8 cellular contexts compared by ENCODE assay signal in genomic region chr1:53278294-53278693, GRCh38. TPM values are rescaled to one million over a fixed set of nuclear protein-coding genes. Genes with fewer than 3 reads are reported as not detected.
DNase-seq lines count a peak whose midpoint lies in the region; TF ChIP-seq lines count a peak whose summit lies in the region.

No MANE protein-coding gene starts in this region.

- H3K79me1 ChIP-seq in neuronal stem cell (ENCODE audit: low read depth, low read length), result no peaks in the 10 kb centered on the region

- H3K18ac ChIP-seq in neuronal stem cell (ENCODE audit: low read length), result no peak overlapping the region

- H2AK5ac ChIP-seq in neuronal stem cell (ENCODE audit: low read depth, low read length), result no peak overlapping the region

- no peak overlapping the region for H3K27ac ChIP-seq in neuronal stem cell (replicated peaks; ENCODE audit: low read length)
- no peak overlapping the region for H3K27ac ChIP-seq in testis

- intact Hi-C loops in testis (cut with DNase I; ENCODE audit: low total_unique reads), result no loop called here

- no peak overlapping the region for H3K4me2 ChIP-seq in neuronal stem cell (ENCODE audit: insufficient read depth, low read length, poor library complexity, severe bottlenecking)

- H4K8ac ChIP-seq in neuronal stem cell (ENCODE audit: low read depth, low read length), result no peak overlapping the region

- H3K27me3 ChIP-seq in neuronal stem cell (ENCODE audit: control insufficient read depth in 3 of 3, insufficient read depth in 3 of 3, low read depth in 1 of 3, low read length in 3 of 3) (peaks cover 0 to 2% (median 0%) of the 10 kb centered on the region in 3 experiments), testis (no peaks in the 10 kb centered on the region)

- no peak overlapping the region for H2BK12ac ChIP-seq in neuronal stem cell (ENCODE audit: low read length)

- H2AFZ ChIP-seq in neuronal stem cell (ENCODE audit: low read length), result no peak overlapping the region

- H3K9ac ChIP-seq in neuronal stem cell (ENCODE audit: low read depth, low read length, poor library complexity), result no peak overlapping the region

- H2BK15ac ChIP-seq in neuronal stem cell (ENCODE audit: low read length), result no peak overlapping the region

- no peak overlapping the region for H2BK5ac ChIP-seq in neuronal stem cell (ENCODE audit: low read length)

- H3K4ac ChIP-seq in neuronal stem cell (ENCODE audit: low read length), result no peak overlapping the region

- no peak for TF ChIP-seq POLR2A in erythroblast (IDR thresholded peaks at IDR 0.05; ENCODE audit: low read length)
- no peak for TF ChIP-seq POLR2A in testis (IDR thresholded peaks at IDR 0.05)

- peak; percentile 3 for DNase-seq in SIG-M5 treated with dmso at 0.1 percent for 504 hours (lab: John Stamatoyannopoulos, UW; ENCODE audit: unreplicated experiment)
- DNase-seq in SIG-M5 (lab: John Stamatoyannopoulos, UW), result no peak
- peak; percentile 67 for DNase-seq in NCI-H82 (lab: John Stamatoyannopoulos, UW)
- peak; percentile 86 for DNase-seq in activated CD8-positive, alpha-beta memory T cell treated with anti-CD3 and anti-CD28 coated beads, Interleukin-2, amount 50 U/mL, for 48 hours
- peak; percentile 28 to 64 for DNase-seq in erythroblast (lab: John Stamatoyannopoulos, UW)
- peak; percentile 39 for DNase-seq in neuronal stem cell (ENCODE audit: low spot score)
- DNase-seq in testis, result peak; percentile 75
- no peak for DNase-seq in islet precursor cell

- TF ChIP-seq CTCF in testis (IDR thresholded peaks at IDR 0.05), result peak in 2 of 3 experiments; percentile 77 to 82

- no peak overlapping the region for H3K14ac ChIP-seq in neuronal stem cell (ENCODE audit: low read length)

- H3K36me3 ChIP-seq in neuronal stem cell (replicated peaks in 1 of 2; ENCODE audit: control insufficient read depth in 2 of 2, insufficient read depth in 2 of 2, low read length in 2 of 2) (peaks cover 43 to 79% of the 10 kb centered on the region in 2 donors), testis (ENCODE audit: low read depth, missing control alignments) (no peaks in the 10 kb centered on the region)

- H2BK120ac ChIP-seq in neuronal stem cell (ENCODE audit: low read depth, low read length), result no peak overlapping the region

- no peak overlapping the region for H3K23ac ChIP-seq in neuronal stem cell (ENCODE audit: low read depth, low read length, poor library complexity)

- H4K91ac ChIP-seq in neuronal stem cell (ENCODE audit: low read depth, low read length, poor library complexity), result no peak overlapping the region

- H3K4me1 ChIP-seq in neuronal stem cell (ENCODE audit: control insufficient read depth in 2 of 2, insufficient read depth in 1 of 2, low read depth in 1 of 2, low read length in 2 of 2) (no peaks in the 10 kb centered on the region), testis (no peaks in the 10 kb centered on the region)

- WGBS in neuronal stem cell (ENCODE audit: extremely low coverage in 2 of 2, insufficient read length in 2 of 2, insufficient replicate concordance in 1 of 2), 2 donors, result no CpG with 5 or more reads among the region's 8 CpGs
- 23 to 35% methylated on average over 8 of the region's 8 CpGs for WGBS in testis, 2 donors

- H3K4me3 ChIP-seq in neuronal stem cell (ENCODE audit: low read length in 2 of 2), result no peak overlapping the region
- H3K4me3 ChIP-seq in testis, result no peak overlapping the region

- H3K9me3 ChIP-seq in neuronal stem cell (replicated peaks in 1 of 2; ENCODE audit: control insufficient read depth in 2 of 2, insufficient read depth in 1 of 2, low read depth in 1 of 2, low read length in 2 of 2), result no peaks in the 10 kb centered on the region
- H3K9me3 ChIP-seq in testis, result no peaks in the 10 kb centered on the region

RNA-seq across cellular contexts. Expression of gene MAGOH, which starts 40.0 kb away (rescaled TPM):
- polyA plus RNA-seq in neuronal stem cell (2013, experiment 1 of 2), result 141 TPM
- 139 TPM for polyA plus RNA-seq in neuronal stem cell (2013, experiment 2 of 2)
- 10 to 100 TPM; 32.0 to 39.1 TPM for total RNA-seq in testis
- 50.0 TPM for polyA plus RNA-seq in testis (ENCODE audit: insufficient read depth, low read depth, low replicate concordance)

RNA-seq across cellular contexts. Expression of gene LRP8, which starts 49.6 kb away (rescaled TPM):
- 23.6 TPM for polyA plus RNA-seq in neuronal stem cell (2013, experiment 1 of 2)
- polyA plus RNA-seq in neuronal stem cell (2013, experiment 2 of 2), result 22.6 TPM
- 100 to 1,000 TPM; 223 to 253 TPM for total RNA-seq in testis
- polyA plus RNA-seq in testis (ENCODE audit: insufficient read depth, low read depth, low replicate concordance), result 64.3 TPM

RNA-seq across cellular contexts. Expression of gene CZIB, which starts 57.9 kb away (rescaled TPM):
- polyA plus RNA-seq in neuronal stem cell (2013, experiment 1 of 2), result 86.8 TPM
- polyA plus RNA-seq in neuronal stem cell (2013, experiment 2 of 2), result 85.5 TPM
- 10 to 100 TPM; 55.0 to 55.4 TPM for total RNA-seq in testis
- 97.2 TPM for polyA plus RNA-seq in testis (ENCODE audit: insufficient read depth, low read depth, low replicate concordance)

Comparison
In these comparisons a context has a peak if more than half of its experiments do, and no peak if none do; other contexts are left out.
1. DNase-seq: peak in SIG-M5 treated with dmso at 0.1 percent for 504 hours (single experiment), NCI-H82 (single experiment), activated CD8-positive, alpha-beta memory T cell treated with anti-CD3 and anti-CD28 coated beads, Interleukin-2, amount 50 U/mL, for 48 hours (single experiment), erythroblast (2 of 2), neuronal stem cell (single experiment) and testis (single experiment); none in SIG-M5 (single experiment) and islet precursor cell (single experiment).